ENCODE assay signal across 9 cellular contexts in genomic region chr2:84882775-84883550, GRCh38. TPM values are rescaled to one million over a fixed set of nuclear protein-coding genes. Genes with fewer than 3 reads are reported as not detected.
DNase-seq lines count a peak whose midpoint lies in the region; ATAC-seq, FAIRE-seq and TF ChIP-seq lines count a peak whose summit lies in the region.
"Had no signal": no experiment of that assay in that cellular context is flagged by ENCODE, and none has a peak within 500 bp of the region (broad histone marks: within the 10 kb centered on the region; RNA-seq: fewer than 3 reads in every experiment).

No MANE protein-coding gene starts in this region.

- H3K9me3 ChIP-seq in K562 (replicated peaks; ENCODE audit: control insufficient read depth, insufficient read depth, low read depth, low read length) (no peaks in the 10 kb centered on the region), neural progenitor cell (ENCODE audit: low read depth) (no peaks in the 10 kb centered on the region)
- H3K9me3 ChIP-seq: tibial nerve had no signal

- CTCF ChIA-PET in K562 (lab: Yijun Ruan, JAX; ENCODE audit: low intra/inter-chr PET ratio), result interaction anchor here (0.7 to 1.5 kb wide), 5 partner anchors 43 to 388 kb away, joined by 3 to 10 read pairs (median 3); no protein-coding TSS in a partner anchor

- H3F3A ChIP-seq in neural progenitor cell (ENCODE audit: low read depth), result peaks cover 14% of the 10 kb centered on the region

- no peak for TF ChIP-seq CTCF in KMS-11 (conservative IDR thresholded peaks at IDR 0.05; ENCODE audit: low read depth, low read length)
- no peak for TF ChIP-seq CTCF in K562 (IDR thresholded peaks at IDR 0.05 in 2 of 3, conservative IDR thresholded peaks at IDR 0.05 in 1 of 3; ENCODE audit: insufficient read depth in 2 of 3, low read depth in 1 of 3, low read length in 3 of 3)
- TF ChIP-seq CTCF in neural progenitor cell (IDR thresholded peaks at IDR 0.05), result no peak
- TF ChIP-seq CTCF in GM20000 (IDR thresholded peaks at IDR 0.05; ENCODE audit: extremely low read depth, missing control alignments), result no peak
- TF ChIP-seq CTCF in glutamatergic neuron (IDR thresholded peaks at IDR 0.05; ENCODE audit: partially characterized antibody, unreplicated experiment), result no peak

- TF ChIP-seq EP300 in K562 (IDR thresholded peaks at IDR 0.05; ENCODE audit: low read length), result no peak

- no peaks in the 10 kb centered on the region for H3K9me1 ChIP-seq in K562 (ENCODE audit: control insufficient read depth, insufficient read depth, low read length)

- no TSS peak for BruUV-seq in K562 (replicated peaks; lab: Mats Ljungman, UMichigan)

- H4K20me1 ChIP-seq in KMS-11 (ENCODE audit: insufficient read depth) (no peaks in the 10 kb centered on the region), K562 (replicated peaks; ENCODE audit: control insufficient read depth, insufficient read depth, low read length) (no peaks in the 10 kb centered on the region), neural progenitor cell (ENCODE audit: low read depth) (peaks cover 6% of the 10 kb centered on the region)

- intact Hi-C loops in K562 (cut with micrococcal nuclease), result loop anchor here (1.0 to 5.0 kb wide), 2 partner anchors 42 to 386 kb away; no protein-coding TSS in a partner anchor

- in situ Hi-C loops in K562 (cut with MboI), result no loop called here

- POLR2A ChIA-PET in K562 (lab: Yijun Ruan, JAX), result interaction anchor here (1.0 kb wide), 1 partner anchor 8 kb away, joined by 5 read pairs; no protein-coding TSS in a partner anchor

- no peaks in the 10 kb centered on the region for H3K9me3 Mint-ChIP-seq in T-helper 2 cell treated with Interferon-gamma antibody and Interleukin-4, amounts not matched to agents 5 μg/mL and 100 μg/mL, for 36 hours
- H3K9me3 Mint-ChIP-seq in neural progenitor cell, result no peaks in the 10 kb centered on the region
- H3K9me3 Mint-ChIP-seq in glutamatergic neuron (ENCODE audit: unreplicated experiment), result no peaks in the 10 kb centered on the region

- H3K4me3 ChIP-seq in KMS-11 (IDR thresholded peaks at IDR 0.05; ENCODE audit: insufficient read depth, low read depth, low read length) (no peak overlapping the region), K562 (no peak overlapping the region), neural progenitor cell (no peak overlapping the region)

- H3K4me1 ChIP-seq in KMS-11 (ENCODE audit: low read depth, poor library complexity, severe bottlenecking), result peaks cover 11% of the 10 kb centered on the region
- peaks cover 0 to 13% of the 10 kb centered on the region in 2 experiments; a peak in 4 of 5 replicates for H3K4me1 ChIP-seq in K562 (replicated peaks in 1 of 2; ENCODE audit: control insufficient read depth in 2 of 2, insufficient read depth in 2 of 2, low read length in 2 of 2)
- H3K4me1 ChIP-seq in neural progenitor cell, result peaks cover 17% of the 10 kb centered on the region

- peak overlapping the region; percentile 97 for H3K27ac Mint-ChIP-seq in T-helper 2 cell treated with Interferon-gamma antibody and Interleukin-4, amounts not matched to agents 5 μg/mL and 100 μg/mL, for 36 hours
- H3K27ac Mint-ChIP-seq in neural progenitor cell (no peak overlapping the region), glutamatergic neuron (ENCODE audit: unreplicated experiment) (no peak overlapping the region)

- peaks cover 8% of the 10 kb centered on the region; the same call in 1 of the 2 replicates for H3K27me3 ChIP-seq in KMS-11 (ENCODE audit: insufficient read depth, low read depth)
- H3K27me3 ChIP-seq in K562 (ENCODE audit: control insufficient read depth in 2 of 2, insufficient read depth in 2 of 2, low read length in 2 of 2), result peaks cover 35 to 36% of the 10 kb centered on the region in 2 experiments
- peaks cover 77% of the 10 kb centered on the region for H3K27me3 ChIP-seq in neural progenitor cell

- FAIRE-seq in K562 (lab: Jason Lieb, UNC), result no peak

- no peak overlapping the region for H3K9ac ChIP-seq in KMS-11
- no peak overlapping the region for H3K9ac ChIP-seq in K562 (ENCODE audit: insufficient read depth in 1 of 2, low read depth in 2 of 2, low read length in 2 of 2)
- no peak overlapping the region for H3K9ac ChIP-seq in neural progenitor cell

- H3K36me3 ChIP-seq in KMS-11 (ENCODE audit: insufficient read depth), result no peaks in the 10 kb centered on the region
- H3K36me3 ChIP-seq in K562 (ENCODE audit: control insufficient read depth, insufficient read depth, low read length), result no peaks in the 10 kb centered on the region
- no peaks in the 10 kb centered on the region for H3K36me3 ChIP-seq in neural progenitor cell
- H3K36me3 ChIP-seq: tibial nerve had no signal

- H3K79me2 ChIP-seq in KMS-11 (ENCODE audit: insufficient read depth, low read depth) (no peaks in the 10 kb centered on the region), K562 (ENCODE audit: control insufficient read depth, insufficient read depth, low read length) (no peaks in the 10 kb centered on the region), neural progenitor cell (ENCODE audit: low read depth) (no peaks in the 10 kb centered on the region)

- no peak for TF ChIP-seq POLR2A in K562 (conservative IDR thresholded peaks at IDR 0.05)

- peak overlapping the region; percentile 79 for H3K4me2 ChIP-seq in KMS-11
- no peak overlapping the region for H3K4me2 ChIP-seq in K562 (ENCODE audit: insufficient read depth, low read length)
- H3K4me2 ChIP-seq in neural progenitor cell, result no peak overlapping the region

- 4% methylated on average over 4 of the region's 4 CpGs for whole genome bisulfite sequencing in K562 (ENCODE audit: insufficient coverage, low coverage, missing lambda C conversion rate)

- H2AFZ ChIP-seq in KMS-11 (ENCODE audit: low read depth) (no peak overlapping the region), K562 (ENCODE audit: low read depth, low read length) (no peak overlapping the region), neural progenitor cell (replicated peaks) (no peak overlapping the region)

- H3K36me3 Mint-ChIP-seq in T-helper 2 cell treated with Interferon-gamma antibody and Interleukin-4, amounts not matched to agents 5 μg/mL and 100 μg/mL, for 36 hours (ENCODE audit: low read depth), result peaks cover 2% of the 10 kb centered on the region
- H3K36me3 Mint-ChIP-seq in neural progenitor cell, result no peaks in the 10 kb centered on the region
- H3K36me3 Mint-ChIP-seq in glutamatergic neuron (ENCODE audit: unreplicated experiment), result no peaks in the 10 kb centered on the region

- no peak for DNase-seq in T-helper 2 cell treated with Interferon-gamma antibody and Interleukin-4, amounts not matched to agents 5 μg/mL and 100 μg/mL, for 36 hours (ENCODE audit: low spot score)
- DNase-seq in T-helper 2 cell, result no peak
- no peak for DNase-seq in K562 (ENCODE audit: extremely low read depth in 1 of 4, low spot score in 3 of 4)
- DNase-seq in neural progenitor cell (ENCODE audit: low spot score), result no peak
- no peak for DNase-seq in GM20000 (ENCODE audit: low spot score)
- no peak for DNase-seq in glutamatergic neuron

- no peak for TF ChIP-seq RAD21 in K562 (CRISPR knock-in tag; conservative IDR thresholded peaks at IDR 0.05 in 1 of 2, IDR thresholded peaks at IDR 0.05 in 1 of 2)

- no peak for ATAC-seq in K562
- no peak for ATAC-seq in HG03095 (IDR thresholded peaks at IDR 0.05; ENCODE audit: unreplicated experiment)

- H3K27ac ChIP-seq in KMS-11 (no peak overlapping the region), K562 (ENCODE audit: extremely low read depth, low read depth, low read length) (no peak overlapping the region), neural progenitor cell (no peak overlapping the region)

- peak overlapping the region; percentile 95 for H3K4me3 Mint-ChIP-seq in T-helper 2 cell treated with Interferon-gamma antibody and Interleukin-4, amounts not matched to agents 5 μg/mL and 100 μg/mL, for 36 hours
- H3K4me3 Mint-ChIP-seq in neural progenitor cell (peak overlapping the region; percentile 88), glutamatergic neuron (ENCODE audit: unreplicated experiment) (no peak overlapping the region)

- H3K4me1 Mint-ChIP-seq in T-helper 2 cell treated with Interferon-gamma antibody and Interleukin-4, amounts not matched to agents 5 μg/mL and 100 μg/mL, for 36 hours (ENCODE audit: low read depth), result peaks cover 39% of the 10 kb centered on the region
- peaks cover 15% of the 10 kb centered on the region for H3K4me1 Mint-ChIP-seq in neural progenitor cell
- peaks cover 12% of the 10 kb centered on the region for H3K4me1 Mint-ChIP-seq in glutamatergic neuron (ENCODE audit: low read depth, unreplicated experiment)

- no peaks in the 10 kb centered on the region for H3K27me3 Mint-ChIP-seq in T-helper 2 cell treated with Interferon-gamma antibody and Interleukin-4, amounts not matched to agents 5 μg/mL and 100 μg/mL, for 36 hours (ENCODE audit: low read depth)
- peaks cover 28% of the 10 kb centered on the region for H3K27me3 Mint-ChIP-seq in neural progenitor cell (ENCODE audit: insufficient read depth, low read depth)
- H3K27me3 Mint-ChIP-seq in glutamatergic neuron (ENCODE audit: unreplicated experiment), result peaks cover 20% of the 10 kb centered on the region

RNA-seq across cellular contexts. Expression of gene TRABD2A, which starts 2.1 kb away (rescaled TPM):
- 0.42 TPM in 1 of 2 replicates, not detected in the other for total RNA-seq in K562 (2011; cell fraction: chromatin; rRNA removed; ENCODE audit: low replicate concordance)
- 0.17 and 0.79 TPM in 2 replicates for total RNA-seq in K562 (2011; cell fraction: nucleolus; rRNA removed)
- total RNA-seq in K562 (2011; cell fraction: nucleoplasm; rRNA removed), result 0.44 and 0.53 TPM in 2 replicates
- total RNA-seq in K562 (2014; rRNA removed) (0.12 and 0.18 TPM in 2 replicates), K562 (2014; rRNA removed; fragmentation: Illumina TruSeq; extraction: Trizol) (0.16 and 0.25 TPM in 2 replicates), K562 (2015; rRNA removed; fragmentation: Illumina TruSeq; extraction: Trizol) (0.36 TPM in 1 of 2 replicates, not detected in the other), K562 (2021) (0.31 and 0.33 TPM in 2 replicates), neural progenitor cell (ENCODE audit: low replicate concordance) (1.7 and 2.0 TPM in 2 replicates), glutamatergic neuron (ENCODE audit: unreplicated experiment) (not detected)
- polyA plus RNA-seq in K562 (2011; rRNA removed) (0.14 and 0.45 TPM in 2 replicates), K562 (2014; fragmentation: Illumina TruSeq; extraction: Trizol) (0.07 TPM in 1 of 2 replicates, not detected in the other), K562 (2014; fragmentation: Nextera tagmentation; extraction: Ambion mirVana) (under 1 TPM; 0.08 to 0.38 TPM), K562 (2014; rRNA removed) (0.09 TPM in 1 of 2 replicates, not detected in the other)
- 0.41 and 0.49 TPM in 2 replicates for polyA plus RNA-seq in K562 (2011; cell fraction: cytosol; rRNA removed)
- polyA plus RNA-seq in K562 (2011; cell fraction: nucleus; rRNA removed), result 0.36 TPM in 1 of 2 replicates, not detected in the other
- 0.25 and 0.47 TPM in 2 replicates for polyA plus RNA-seq in K562 (2012)
- 0.42 and 0.95 TPM in 2 replicates for polyA minus RNA-seq in K562 (2011; rRNA and poly(A)+ RNA removed)
- 0.48 TPM in 1 of 2 replicates, not detected in the other for polyA minus RNA-seq in K562 (2011; cell fraction: cytosol; rRNA and poly(A)+ RNA removed)
- polyA minus RNA-seq in K562 (2011; cell fraction: nucleus; rRNA and poly(A)+ RNA removed), result 0.11 and 0.54 TPM in 2 replicates

RNA-seq across cellular contexts. Expression of gene TMSB10, which starts 22.5 kb away (rescaled TPM):
- 30.5 and 48.2 TPM in 2 replicates for total RNA-seq in K562 (2011; cell fraction: chromatin; rRNA removed; ENCODE audit: low replicate concordance)
- 34.2 and 70.4 TPM in 2 replicates for total RNA-seq in K562 (2011; cell fraction: nucleolus; rRNA removed)
- 75.8 and 139 TPM in 2 replicates for total RNA-seq in K562 (2011; cell fraction: nucleoplasm; rRNA removed)
- 1,173 and 2,226 TPM in 2 replicates for total RNA-seq in K562 (2014; rRNA removed)
- total RNA-seq in K562 (2014; rRNA removed; fragmentation: Illumina TruSeq; extraction: Trizol), result 959 and 1,048 TPM in 2 replicates
- total RNA-seq in K562 (2015; rRNA removed; fragmentation: Illumina TruSeq; extraction: Trizol), result 1,394 and 1,397 TPM in 2 replicates
- 583 and 608 TPM in 2 replicates for total RNA-seq in K562 (2021)
- 266 and 531 TPM in 2 replicates for polyA plus RNA-seq in K562 (2011; rRNA removed)
- 433 and 683 TPM in 2 replicates for polyA plus RNA-seq in K562 (2011; cell fraction: cytosol; rRNA removed)
- polyA plus RNA-seq in K562 (2011; cell fraction: nucleus; rRNA removed), result 284 and 308 TPM in 2 replicates
- 1,629 and 1,914 TPM in 2 replicates for polyA plus RNA-seq in K562 (2012)
- 1,329 TPM in 2 replicates for polyA plus RNA-seq in K562 (2014; fragmentation: Illumina TruSeq; extraction: Trizol)
- 100 to 1,000 TPM; 382 to 669 TPM for polyA plus RNA-seq in K562 (2014; fragmentation: Nextera tagmentation; extraction: Ambion mirVana)
- polyA plus RNA-seq in K562 (2014; rRNA removed), result 1,359 and 1,607 TPM in 2 replicates
- polyA minus RNA-seq in K562 (2011; rRNA and poly(A)+ RNA removed), result 163 and 256 TPM in 2 replicates
- 121 and 183 TPM in 2 replicates for polyA minus RNA-seq in K562 (2011; cell fraction: cytosol; rRNA and poly(A)+ RNA removed)
- 21.8 and 28.5 TPM in 2 replicates for polyA minus RNA-seq in K562 (2011; cell fraction: nucleus; rRNA and poly(A)+ RNA removed)
- 1,687 and 2,248 TPM in 2 replicates for total RNA-seq in neural progenitor cell (ENCODE audit: low replicate concordance)
- 3,273 TPM for total RNA-seq in glutamatergic neuron (ENCODE audit: unreplicated experiment)
